ENCODE assay signal across 1 cellular context in the genomic region with DNA sequence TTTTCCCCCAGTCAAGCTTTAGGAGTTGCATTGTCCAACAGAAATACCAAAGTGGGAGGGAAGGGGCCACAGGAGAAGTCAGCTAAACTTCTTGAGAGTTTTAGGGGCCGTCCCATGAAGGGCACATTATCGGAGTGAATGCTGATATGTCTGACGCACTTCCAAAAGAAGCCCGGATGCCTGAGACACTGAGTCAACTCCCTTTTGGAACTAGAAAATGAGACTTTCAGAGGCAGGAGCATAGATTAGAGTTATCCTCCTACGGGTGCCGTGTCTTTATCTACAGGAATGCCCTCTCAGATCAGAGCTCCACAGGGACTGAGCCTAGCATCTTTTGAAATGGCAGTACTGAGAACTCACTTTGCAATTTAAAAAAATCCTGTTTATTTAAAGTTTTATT.
TF ChIP-seq lines count a peak whose summit lies in the region.

No MANE protein-coding gene starts in this region.

TF ChIP-seq in H1, 55 proteins besides CTCF, POLR2A, EP300 and RAD21:
- TF ChIP-seq HDAC2 (IDR thresholded peaks at IDR 0.05; ENCODE audit: borderline replicate concordance in 1 of 2, low read depth in 2 of 2, low read length in 2 of 2) = no peak
- TF ChIP-seq CBX5 (IDR thresholded peaks at IDR 0.05; ENCODE audit: low read depth, low read length) = no peak
- no peak for TF ChIP-seq ASH2L (IDR thresholded peaks at IDR 0.05; ENCODE audit: low read length)
- TF ChIP-seq, protein P1, sequence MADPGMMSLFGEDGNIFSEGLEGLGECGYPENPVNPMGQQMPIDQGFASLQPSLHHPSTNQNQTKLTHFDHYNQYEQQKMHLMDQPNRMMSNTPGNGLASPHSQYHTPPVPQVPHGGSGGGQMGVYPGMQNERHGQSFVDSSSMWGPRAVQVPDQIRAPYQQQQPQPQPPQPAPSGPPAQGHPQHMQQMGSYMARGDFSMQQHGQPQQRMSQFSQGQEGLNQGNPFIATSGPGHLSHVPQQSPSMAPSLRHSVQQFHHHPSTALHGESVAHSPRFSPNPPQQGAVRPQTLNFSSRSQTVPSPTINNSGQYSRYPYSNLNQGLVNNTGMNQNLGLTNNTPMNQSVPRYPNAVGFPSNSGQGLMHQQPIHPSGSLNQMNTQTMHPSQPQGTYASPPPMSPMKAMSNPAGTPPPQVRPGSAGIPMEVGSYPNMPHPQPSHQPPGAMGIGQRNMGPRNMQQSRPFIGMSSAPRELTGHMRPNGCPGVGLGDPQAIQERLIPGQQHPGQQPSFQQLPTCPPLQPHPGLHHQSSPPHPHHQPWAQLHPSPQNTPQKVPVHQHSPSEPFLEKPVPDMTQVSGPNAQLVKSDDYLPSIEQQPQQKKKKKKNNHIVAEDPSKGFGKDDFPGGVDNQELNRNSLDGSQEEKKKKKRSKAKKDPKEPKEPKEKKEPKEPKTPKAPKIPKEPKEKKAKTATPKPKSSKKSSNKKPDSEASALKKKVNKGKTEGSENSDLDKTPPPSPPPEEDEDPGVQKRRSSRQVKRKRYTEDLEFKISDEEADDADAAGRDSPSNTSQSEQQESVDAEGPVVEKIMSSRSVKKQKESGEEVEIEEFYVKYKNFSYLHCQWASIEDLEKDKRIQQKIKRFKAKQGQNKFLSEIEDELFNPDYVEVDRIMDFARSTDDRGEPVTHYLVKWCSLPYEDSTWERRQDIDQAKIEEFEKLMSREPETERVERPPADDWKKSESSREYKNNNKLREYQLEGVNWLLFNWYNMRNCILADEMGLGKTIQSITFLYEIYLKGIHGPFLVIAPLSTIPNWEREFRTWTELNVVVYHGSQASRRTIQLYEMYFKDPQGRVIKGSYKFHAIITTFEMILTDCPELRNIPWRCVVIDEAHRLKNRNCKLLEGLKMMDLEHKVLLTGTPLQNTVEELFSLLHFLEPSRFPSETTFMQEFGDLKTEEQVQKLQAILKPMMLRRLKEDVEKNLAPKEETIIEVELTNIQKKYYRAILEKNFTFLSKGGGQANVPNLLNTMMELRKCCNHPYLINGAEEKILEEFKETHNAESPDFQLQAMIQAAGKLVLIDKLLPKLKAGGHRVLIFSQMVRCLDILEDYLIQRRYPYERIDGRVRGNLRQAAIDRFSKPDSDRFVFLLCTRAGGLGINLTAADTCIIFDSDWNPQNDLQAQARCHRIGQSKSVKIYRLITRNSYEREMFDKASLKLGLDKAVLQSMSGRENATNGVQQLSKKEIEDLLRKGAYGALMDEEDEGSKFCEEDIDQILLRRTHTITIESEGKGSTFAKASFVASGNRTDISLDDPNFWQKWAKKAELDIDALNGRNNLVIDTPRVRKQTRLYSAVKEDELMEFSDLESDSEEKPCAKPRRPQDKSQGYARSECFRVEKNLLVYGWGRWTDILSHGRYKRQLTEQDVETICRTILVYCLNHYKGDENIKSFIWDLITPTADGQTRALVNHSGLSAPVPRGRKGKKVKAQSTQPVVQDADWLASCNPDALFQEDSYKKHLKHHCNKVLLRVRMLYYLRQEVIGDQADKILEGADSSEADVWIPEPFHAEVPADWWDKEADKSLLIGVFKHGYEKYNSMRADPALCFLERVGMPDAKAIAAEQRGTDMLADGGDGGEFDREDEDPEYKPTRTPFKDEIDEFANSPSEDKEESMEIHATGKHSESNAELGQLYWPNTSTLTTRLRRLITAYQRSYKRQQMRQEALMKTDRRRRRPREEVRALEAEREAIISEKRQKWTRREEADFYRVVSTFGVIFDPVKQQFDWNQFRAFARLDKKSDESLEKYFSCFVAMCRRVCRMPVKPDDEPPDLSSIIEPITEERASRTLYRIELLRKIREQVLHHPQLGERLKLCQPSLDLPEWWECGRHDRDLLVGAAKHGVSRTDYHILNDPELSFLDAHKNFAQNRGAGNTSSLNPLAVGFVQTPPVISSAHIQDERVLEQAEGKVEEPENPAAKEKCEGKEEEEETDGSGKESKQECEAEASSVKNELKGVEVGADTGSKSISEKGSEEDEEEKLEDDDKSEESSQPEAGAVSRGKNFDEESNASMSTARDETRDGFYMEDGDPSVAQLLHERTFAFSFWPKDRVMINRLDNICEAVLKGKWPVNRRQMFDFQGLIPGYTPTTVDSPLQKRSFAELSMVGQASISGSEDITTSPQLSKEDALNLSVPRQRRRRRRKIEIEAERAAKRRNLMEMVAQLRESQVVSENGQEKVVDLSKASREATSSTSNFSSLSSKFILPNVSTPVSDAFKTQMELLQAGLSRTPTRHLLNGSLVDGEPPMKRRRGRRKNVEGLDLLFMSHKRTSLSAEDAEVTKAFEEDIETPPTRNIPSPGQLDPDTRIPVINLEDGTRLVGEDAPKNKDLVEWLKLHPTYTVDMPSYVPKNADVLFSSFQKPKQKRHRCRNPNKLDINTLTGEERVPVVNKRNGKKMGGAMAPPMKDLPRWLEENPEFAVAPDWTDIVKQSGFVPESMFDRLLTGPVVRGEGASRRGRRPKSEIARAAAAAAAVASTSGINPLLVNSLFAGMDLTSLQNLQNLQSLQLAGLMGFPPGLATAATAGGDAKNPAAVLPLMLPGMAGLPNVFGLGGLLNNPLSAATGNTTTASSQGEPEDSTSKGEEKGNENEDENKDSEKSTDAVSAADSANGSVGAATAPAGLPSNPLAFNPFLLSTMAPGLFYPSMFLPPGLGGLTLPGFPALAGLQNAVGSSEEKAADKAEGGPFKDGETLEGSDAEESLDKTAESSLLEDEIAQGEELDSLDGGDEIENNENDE (IDR thresholded peaks at IDR 0.05; ENCODE audit: insufficient replicate concordance, low read length) = no peak
- no peak for TF ChIP-seq BACH1 (IDR thresholded peaks at IDR 0.05; ENCODE audit: low read length)
- TF ChIP-seq TAF7 (optimal IDR thresholded peaks at IDR 0.05; ENCODE audit: borderline replicate concordance, low read depth, low read length) = no peak
- no peak for TF ChIP-seq CBX8 (IDR thresholded peaks at IDR 0.05; ENCODE audit: borderline replicate concordance, low read depth, low read length)
- TF ChIP-seq SIX5 (IDR thresholded peaks at IDR 0.05; ENCODE audit: low read depth, low read length) = no peak
- no peak for TF ChIP-seq NANOG (IDR thresholded peaks at IDR 0.05; ENCODE audit: insufficient read depth, low read depth, low read length, poor library complexity, severe bottlenecking)
- no peak for TF ChIP-seq SP4 (IDR thresholded peaks at IDR 0.05; ENCODE audit: low read length)
- TF ChIP-seq PHF8 (conservative IDR thresholded peaks at IDR 0.05; ENCODE audit: low read depth, low read length) = no peak
- TF ChIP-seq EGR1 (IDR thresholded peaks at IDR 0.05; ENCODE audit: borderline replicate concordance, low read depth, low read length) = no peak
- no peak for TF ChIP-seq TAF1 (IDR thresholded peaks at IDR 0.05; ENCODE audit: low read depth, low read length)
- TF ChIP-seq KDM4A (IDR thresholded peaks at IDR 0.05; ENCODE audit: low read depth, low read length, severe bottlenecking) = no peak
- TF ChIP-seq RNF2 (IDR thresholded peaks at IDR 0.05; ENCODE audit: borderline replicate concordance, low read depth, low read length, missing control alignments, poor library complexity, severe bottlenecking) = no peak
- no peak for TF ChIP-seq ZNF274 (IDR thresholded peaks at IDR 0.05; ENCODE audit: borderline replicate concordance, extremely low read depth, low read length)
- TF ChIP-seq, protein P2, sequence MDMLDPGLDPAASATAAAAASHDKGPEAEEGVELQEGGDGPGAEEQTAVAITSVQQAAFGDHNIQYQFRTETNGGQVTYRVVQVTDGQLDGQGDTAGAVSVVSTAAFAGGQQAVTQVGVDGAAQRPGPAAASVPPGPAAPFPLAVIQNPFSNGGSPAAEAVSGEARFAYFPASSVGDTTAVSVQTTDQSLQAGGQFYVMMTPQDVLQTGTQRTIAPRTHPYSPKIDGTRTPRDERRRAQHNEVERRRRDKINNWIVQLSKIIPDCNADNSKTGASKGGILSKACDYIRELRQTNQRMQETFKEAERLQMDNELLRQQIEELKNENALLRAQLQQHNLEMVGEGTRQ (IDR thresholded peaks at IDR 0.05; ENCODE audit: low read length) = no peak
- no peak for TF ChIP-seq BRCA1 (IDR thresholded peaks at IDR 0.05; ENCODE audit: low read depth, low read length)
- TF ChIP-seq CHD1 (IDR thresholded peaks at IDR 0.05; ENCODE audit: low read depth, low read length) = no peak
- TF ChIP-seq TEAD4 (IDR thresholded peaks at IDR 0.05; ENCODE audit: low read depth, low read length) = no peak
